ENCODE assay signal across 8 cellular contexts in the genomic region with DNA sequence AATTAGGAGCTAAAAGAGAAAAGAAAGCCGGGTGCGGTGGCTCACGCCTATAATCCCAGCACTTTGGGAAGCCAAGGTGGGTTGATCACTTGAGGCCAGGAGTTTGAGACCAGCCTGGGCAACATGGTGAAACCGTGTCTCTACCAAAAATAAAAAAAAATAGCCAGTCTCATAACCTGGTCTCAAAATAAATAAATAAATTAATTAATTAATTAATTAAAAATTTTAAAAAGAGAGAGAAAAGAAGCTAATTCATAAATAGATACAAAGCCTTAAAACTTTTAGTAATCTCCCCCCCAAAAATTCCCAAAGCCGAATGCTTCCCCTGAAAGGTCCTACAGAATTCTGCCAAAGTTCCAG. TPM values are rescaled to one million over a fixed set of nuclear protein-coding genes. Genes with fewer than 3 reads are reported as not detected.
DNase-seq lines count a peak whose midpoint lies in the region; ATAC-seq, FAIRE-seq and TF ChIP-seq lines count a peak whose summit lies in the region.
"Not testable (repeated sequence)": the region's sequence is repeated elsewhere in the genome, so short reads cannot be mapped to it uniquely, and the experiment has no call there.
"Had no signal": no experiment of that assay in that cellular context is flagged by ENCODE, and none has a peak within 500 bp of the region (broad histone marks: within the 10 kb centered on the region; RNA-seq: fewer than 3 reads in every experiment).

No MANE protein-coding gene starts in this region.

- H3F3A ChIP-seq in smooth muscle cell (ENCODE audit: low read depth) = peaks cover 20% of the 10 kb centered on the region

- in situ Hi-C loops in HepG2 (cut with HindIII; ENCODE audit: extremely low pct_ligation_motif_present, low pct_unique_long_range_greater_than_20kb) = not testable (repeated sequence)

- CTCF ChIA-PET in HCT116 (lab: Charles Lee) = interaction anchor here (1.8 to 4.8 kb wide), 4 partner anchors 8 to 152 kb away, joined by 5 to 31 read pairs (median 8); partner anchors contain the start of gene PIM1
- CTCF ChIA-PET in HepG2 (lab: Yijun Ruan, JAX; ENCODE audit: low intra/inter-chr PET ratio, low total read pairs) = interaction anchor here (1.0 to 2.6 kb wide), 4 partner anchors 44 to 151 kb away, joined by 3 to 41 read pairs (median 6); partner anchors contain the start of gene PIM1

- not testable (repeated sequence) for TF ChIP-seq POLR2A in HCT116 (IDR thresholded peaks at IDR 0.05; ENCODE audit: borderline replicate concordance, extremely low read depth, insufficient read depth, insufficient read length); Peyer's patch (IDR thresholded peaks at IDR 0.05); HepG2 (IDR thresholded peaks at IDR 0.05; ENCODE audit: insufficient read depth in 1 of 2, low read depth in 2 of 2, low read length in 2 of 2)

- not testable (repeated sequence) for H2BK12ac ChIP-seq in neuronal stem cell (ENCODE audit: low read length)

- H3K4me2 ChIP-seq in HCT116 (ENCODE audit: low read length) (peak overlapping the region; percentile 84), astrocyte (ENCODE audit: low read length) (peak overlapping the region; percentile 85), HepG2 (ENCODE audit: low read depth, low read length) (peak overlapping the region; percentile 82)
- not testable (repeated sequence) for H3K4me2 ChIP-seq in neuronal stem cell (ENCODE audit: insufficient read depth, low read length, poor library complexity, severe bottlenecking); smooth muscle cell

- H3K23ac ChIP-seq in neuronal stem cell (ENCODE audit: low read depth, low read length, poor library complexity) = not testable (repeated sequence)

- not testable (repeated sequence) for H3K27me3 Mint-ChIP-seq in astrocyte (ENCODE audit: low read depth, unreplicated experiment); endodermal cell (ENCODE audit: insufficient read depth)

- not testable (repeated sequence) for H3K9me3 ChIP-seq in HCT116 (ENCODE audit: control insufficient read depth in 1 of 2, insufficient read depth in 1 of 2, low read depth in 1 of 2, low read length in 2 of 2); Peyer's patch; astrocyte (ENCODE audit: insufficient read depth, low read depth, low read length); endodermal cell (ENCODE audit: control insufficient read depth, low read length); HepG2 (ENCODE audit: low read length); neuronal stem cell (replicated peaks in 1 of 2; ENCODE audit: control insufficient read depth in 2 of 2, insufficient read depth in 1 of 2, low read depth in 1 of 2, low read length in 2 of 2); smooth muscle cell (replicated peaks; ENCODE audit: low read depth)

- ATAC-seq in HCT116, HepG2: not testable (repeated sequence)

- H3K9me2 ChIP-seq in HCT116 (ENCODE audit: insufficient read depth) = not testable (repeated sequence)

- TF ChIP-seq CTCF in HCT116 (IDR thresholded peaks at IDR 0.05 in 2 of 3, conservative IDR thresholded peaks at IDR 0.05 in 1 of 3; ENCODE audit: borderline replicate concordance in 1 of 3, insufficient read depth in 1 of 3, low read depth in 2 of 3, low read length in 2 of 3); Peyer's patch (IDR thresholded peaks at IDR 0.05); astrocyte (IDR thresholded peaks at IDR 0.05; ENCODE audit: insufficient read depth, low read depth, low read length); endodermal cell (conservative IDR thresholded peaks at IDR 0.05); HepG2 (CRISPR knock-in tag; IDR thresholded peaks at IDR 0.05); smooth muscle cell (IDR thresholded peaks at IDR 0.05; ENCODE audit: borderline replicate concordance, insufficient read depth, poor library complexity, severe bottlenecking): not testable (repeated sequence)

- H3K79me1 ChIP-seq in neuronal stem cell (ENCODE audit: low read depth, low read length) = not testable (repeated sequence)

- RAD21 ChIA-PET in HCT116 (lab: Charles Lee; ENCODE audit: low non-redundant PET in 1 of 2, low total read pairs in 2 of 2, uncharacterized antibody in 2 of 2, unreplicated experiment in 2 of 2) = interaction anchor here in 1 of 2 experiments (1.2 kb wide), 1 partner anchor 112 kb away, joined by 3 read pairs; no protein-coding TSS in a partner anchor

- intact Hi-C loops in HCT116 (cut with micrococcal nuclease) = loop anchor here (1.0 kb wide), 1 partner anchor 113 kb away; no protein-coding TSS in a partner anchor
- intact Hi-C loops in HepG2 (cut with micrococcal nuclease; ENCODE audit: unreplicated experiment) = loop anchor here (1.0 to 5.0 kb wide), 4 partner anchors 45 to 113 kb away; no protein-coding TSS in a partner anchor

- TF ChIP-seq RAD21 in HCT116 (IDR thresholded peaks at IDR 0.05; ENCODE audit: low read depth); HepG2 (CRISPR knock-in tag; IDR thresholded peaks at IDR 0.05): not testable (repeated sequence)

- not testable (repeated sequence) for TF ChIP-seq EP300 in HepG2 (IDR thresholded peaks at IDR 0.05; ENCODE audit: low read depth in 2 of 2, low read length in 2 of 2); HepG2 (CRISPR knock-in tag; IDR thresholded peaks at IDR 0.05; ENCODE audit: borderline replicate concordance)

- not testable (repeated sequence) for H4K91ac ChIP-seq in neuronal stem cell (ENCODE audit: low read depth, low read length, poor library complexity)

- peak overlapping the region; percentile 99 for H3K27ac Mint-ChIP-seq in astrocyte (ENCODE audit: unreplicated experiment)
- H3K27ac Mint-ChIP-seq in endodermal cell = peak overlapping the region; percentile 98

- not testable (repeated sequence) for H4K20me1 ChIP-seq in HCT116 (ENCODE audit: insufficient read depth); astrocyte (ENCODE audit: insufficient read depth, low read length); HepG2 (ENCODE audit: insufficient read depth, low read length); smooth muscle cell (ENCODE audit: low read depth)

- H3K4me3 ChIP-seq in HCT116 (replicated peaks in 1 of 2; ENCODE audit: low read depth in 1 of 2, low read length in 2 of 2) = 0 out of 4 replicates have a peak overlapping the region, but pooled peaks of 1 of the 2 experiments have one; percentile 48
- not testable (repeated sequence) for H3K4me3 ChIP-seq in Peyer's patch; astrocyte (ENCODE audit: insufficient read depth, low read depth, low read length); endodermal cell (ENCODE audit: low read length); HepG2 (replicated peaks in 1 of 3; ENCODE audit: insufficient read depth in 1 of 3, low read depth in 2 of 3, low read length in 3 of 3); neuronal stem cell (ENCODE audit: low read length in 2 of 2); smooth muscle cell

- H3K4me1 ChIP-seq in HCT116 (ENCODE audit: control insufficient read depth in 1 of 2, insufficient read depth in 2 of 2, low read length in 2 of 2) (peaks cover 32 to 59% of the 10 kb centered on the region in 2 experiments), Peyer's patch (peaks cover 0 to 20% (median 3%) of the 10 kb centered on the region in 4 donors), astrocyte (ENCODE audit: insufficient read depth, low read length) (peaks cover 10% of the 10 kb centered on the region), endodermal cell (ENCODE audit: control insufficient read depth, insufficient read depth, low read length) (peaks cover 15% of the 10 kb centered on the region), HepG2 (ENCODE audit: insufficient read depth, low read length) (peaks cover 81% of the 10 kb centered on the region), neuronal stem cell (ENCODE audit: control insufficient read depth in 2 of 2, insufficient read depth in 1 of 2, low read depth in 1 of 2, low read length in 2 of 2) (peaks cover 10 to 15% of the 10 kb centered on the region in 2 donors)
- not testable (repeated sequence) for H3K4me1 ChIP-seq in smooth muscle cell (ENCODE audit: low read depth)

- not testable (repeated sequence) for BruUV-seq in HCT116 (replicated peaks; lab: Mats Ljungman, UMichigan)
- BruUV-seq in HepG2 (replicated peaks; lab: Mats Ljungman, UMichigan) = TSS peak; percentile 65

- not testable (repeated sequence) for H2AK5ac ChIP-seq in neuronal stem cell (ENCODE audit: low read depth, low read length)

- H3K27ac ChIP-seq in HCT116 (ENCODE audit: low read depth, low read length) = peak overlapping the region; percentile 94
- peak overlapping the region; percentile 50 to 87 (median 66) for H3K27ac ChIP-seq in Peyer's patch
- peak overlapping the region; percentile 94 for H3K27ac ChIP-seq in astrocyte (ENCODE audit: low read depth, low read length)
- H3K27ac ChIP-seq in endodermal cell (ENCODE audit: low read depth, low read length); neuronal stem cell (replicated peaks; ENCODE audit: low read length): not testable (repeated sequence)
- peak overlapping the region; percentile 97 for H3K27ac ChIP-seq in HepG2 (ENCODE audit: extremely low read length, insufficient read depth, low read length)
- peak overlapping the region; percentile 96 for H3K27ac ChIP-seq in smooth muscle cell (ENCODE audit: low read depth)

- H3K79me2 ChIP-seq in HCT116 (ENCODE audit: insufficient read depth, low read length); astrocyte (ENCODE audit: insufficient read depth, low read length); HepG2 (ENCODE audit: insufficient read depth, low read length); smooth muscle cell (ENCODE audit: low read depth): not testable (repeated sequence)

- not testable (repeated sequence) for H2BK5ac ChIP-seq in neuronal stem cell (ENCODE audit: low read length)

- H4K8ac ChIP-seq in neuronal stem cell (ENCODE audit: low read depth, low read length) = not testable (repeated sequence)

- not testable (repeated sequence) for H2AFZ ChIP-seq in HCT116 (ENCODE audit: low read depth, low read length, poor library complexity, severe bottlenecking); astrocyte (ENCODE audit: low read depth, low read length); HepG2 (ENCODE audit: low read length); smooth muscle cell (ENCODE audit: low read depth)
- peak overlapping the region; percentile 87 for H2AFZ ChIP-seq in neuronal stem cell (ENCODE audit: low read length)

- H3K27me3 ChIP-seq in HCT116 (ENCODE audit: insufficient read depth, low read length); Peyer's patch; astrocyte (ENCODE audit: insufficient read depth, low read length); endodermal cell (ENCODE audit: control insufficient read depth, insufficient read depth, low read length, poor library complexity, severe bottlenecking); HepG2 (ENCODE audit: control insufficient read depth in 1 of 2, insufficient read depth in 2 of 2, low read length in 2 of 2); neuronal stem cell (ENCODE audit: control insufficient read depth in 3 of 3, insufficient read depth in 3 of 3, low read depth in 1 of 3, low read length in 3 of 3); smooth muscle cell (ENCODE audit: low read depth): not testable (repeated sequence)

- not testable (repeated sequence) for DNase-seq in HCT116 (ENCODE audit: low read depth, low spot score); Peyer's patch; astrocyte (ENCODE audit: low read depth); endodermal cell; HepG2 (ENCODE audit: low spot score); neuronal stem cell (ENCODE audit: low spot score); smooth muscle cell (lab: John Stamatoyannopoulos, UW; ENCODE audit: unreplicated experiment)

- H3K36me3 Mint-ChIP-seq in astrocyte (ENCODE audit: low read depth, unreplicated experiment); endodermal cell (ENCODE audit: low read depth): not testable (repeated sequence)

- H3K4me3 Mint-ChIP-seq in astrocyte (ENCODE audit: unreplicated experiment) = peak overlapping the region; percentile 74
- peak overlapping the region; percentile 41 for H3K4me3 Mint-ChIP-seq in endodermal cell

- FAIRE-seq in astrocyte (lab: Jason Lieb, UNC); HepG2 (lab: Jason Lieb, UNC): not testable (repeated sequence)

- not testable (repeated sequence) for H3K36me3 ChIP-seq in HCT116 (ENCODE audit: control insufficient read depth in 1 of 2, insufficient read depth in 2 of 2, low read length in 2 of 2); Peyer's patch; astrocyte (ENCODE audit: insufficient read depth, low read length); endodermal cell (ENCODE audit: control insufficient read depth, insufficient read depth, low read length); HepG2 (replicated peaks in 1 of 2; ENCODE audit: control insufficient read depth in 1 of 2, insufficient read depth in 2 of 2, low read length in 2 of 2); neuronal stem cell (replicated peaks in 1 of 2; ENCODE audit: control insufficient read depth in 2 of 2, insufficient read depth in 2 of 2, low read length in 2 of 2); smooth muscle cell (ENCODE audit: low read depth)

- H2BK15ac ChIP-seq in neuronal stem cell (ENCODE audit: low read length) = not testable (repeated sequence)

- not testable (repeated sequence) for H2BK120ac ChIP-seq in neuronal stem cell (ENCODE audit: low read depth, low read length)

- not testable (repeated sequence) for H3K4ac ChIP-seq in neuronal stem cell (ENCODE audit: low read length)

- peaks cover 10% of the 10 kb centered on the region for H3K4me1 Mint-ChIP-seq in astrocyte (ENCODE audit: low read depth, unreplicated experiment)
- peaks cover 19% of the 10 kb centered on the region for H3K4me1 Mint-ChIP-seq in endodermal cell

- POLR2A ChIA-PET in HCT116 (lab: Charles Lee) = interaction anchor here (5.2 kb wide), 1 partner anchor 112 kb away, joined by 24 read pairs; the partner anchor contains the start of gene PIM1
- POLR2A ChIA-PET in HepG2 (lab: Yijun Ruan, JAX) = interaction anchor here (0.9 to 8.5 kb wide), 15 partner anchors 8 to 113 kb away, joined by 3 to 119 read pairs (median 9); partner anchors contain the start of gene PIM1

- H3K9ac ChIP-seq in HCT116 (ENCODE audit: low read length) (peak overlapping the region; percentile 70), astrocyte (ENCODE audit: low read length) (peak overlapping the region; percentile 82)
- H3K9ac ChIP-seq in endodermal cell (ENCODE audit: extremely low read depth, low read length, poor library complexity, severe bottlenecking); HepG2 (ENCODE audit: insufficient read depth, low read depth, low read length); neuronal stem cell (ENCODE audit: low read depth, low read length, poor library complexity); smooth muscle cell (ENCODE audit: low read depth): not testable (repeated sequence)

- H3K9me3 Mint-ChIP-seq in astrocyte (ENCODE audit: unreplicated experiment); endodermal cell: not testable (repeated sequence)

- 60 to 77% methylated on average over 1 to 5 of the region's 5 CpGs for WGBS in endodermal cell (ENCODE audit: insufficient coverage in 1 of 2, insufficient read length in 1 of 2), 2 experiments
- 61% methylated on average over 5 of the region's 5 CpGs for WGBS in HepG2 (ENCODE audit: low lambda C conversion rate)
- WGBS in neuronal stem cell (ENCODE audit: extremely low coverage in 2 of 2, insufficient read length in 2 of 2, insufficient replicate concordance in 1 of 2), 2 donors = no CpG with 5 or more reads among the region's 5 CpGs
- WGBS in smooth muscle cell (ENCODE audit: low lambda C conversion rate) = 85% methylated on average over 5 of the region's 5 CpGs

- not testable (repeated sequence) for H3K14ac ChIP-seq in neuronal stem cell (ENCODE audit: low read length)

- not testable (repeated sequence) for H3K18ac ChIP-seq in neuronal stem cell (ENCODE audit: low read length)

RNA-seq across cellular contexts. Expression of gene FGD2, which starts 53.5 kb away (rescaled TPM):
- total RNA-seq in HCT116 (2021; ENCODE audit: unreplicated experiment) (0.10 TPM), Peyer's patch (100 to 1,000 TPM in 1 of 4 donors, 10 to 100 TPM in 2, 1 to 10 TPM in 1; 2.5 to 292 (median 34.9) TPM), astrocyte (not detected in 2 replicates), endodermal cell (not detected), HepG2 (2016; rRNA removed; fragmentation: Illumina TruSeq; extraction: Trizol) (not detected in 2 replicates), smooth muscle cell (not detected in 2 replicates)
- 0.22 and 0.41 TPM in 2 replicates for polyA plus RNA-seq in HCT116 (2012)
- not detected for polyA plus RNA-seq in endodermal cell (2013, experiment 1 of 2)
- not detected for polyA plus RNA-seq in endodermal cell (2013, experiment 2 of 2)
- not detected in 2 replicates for total RNA-seq in HepG2 (2016; cell fraction: cytosol; rRNA removed; fragmentation: Illumina TruSeq; extraction: Trizol; ENCODE audit: low read depth)
- not detected in 2 replicates for total RNA-seq in HepG2 (2016; cell fraction: insoluble cytoplasmic fraction; rRNA removed; fragmentation: Illumina TruSeq; extraction: Trizol)
- not detected in 2 replicates for total RNA-seq in HepG2 (2016; cell fraction: membrane; rRNA removed; fragmentation: Illumina TruSeq; extraction: Trizol)
- not detected in 2 replicates for total RNA-seq in HepG2 (2016; cell fraction: nucleus; rRNA removed; fragmentation: Illumina TruSeq; extraction: Trizol)
- polyA plus RNA-seq in HepG2 (2011; rRNA removed) (0.03 TPM in 1 of 2 replicates, not detected in the other), smooth muscle cell (not detected in 2 replicates)
- polyA plus RNA-seq in HepG2 (2011; cell fraction: cytosol; rRNA removed) = not detected in 2 replicates
- 0.13 and 0.17 TPM in 2 replicates for polyA plus RNA-seq in HepG2 (2011; cell fraction: nucleus; rRNA removed)
- not detected in 2 replicates for polyA plus RNA-seq in HepG2 (2012)
- not detected in 2 replicates for polyA plus RNA-seq in HepG2 (2016; cell fraction: cytosol; fragmentation: Illumina TruSeq; extraction: Trizol; ENCODE audit: low read depth)
- not detected in 2 replicates for polyA plus RNA-seq in HepG2 (2016; cell fraction: insoluble cytoplasmic fraction; fragmentation: Illumina TruSeq; extraction: Trizol; ENCODE audit: low read depth)
- not detected in 2 replicates for polyA plus RNA-seq in HepG2 (2016; cell fraction: membrane; fragmentation: Illumina TruSeq; extraction: Trizol; ENCODE audit: low read depth)
- not detected in 2 replicates for polyA plus RNA-seq in HepG2 (2016; cell fraction: nucleus; fragmentation: Illumina TruSeq; extraction: Trizol; ENCODE audit: insufficient read depth, low read depth)
- not detected in 2 replicates for polyA minus RNA-seq in HepG2 (2011; rRNA and poly(A)+ RNA removed; ENCODE audit: low replicate concordance)
- not detected in 2 replicates for polyA minus RNA-seq in HepG2 (2011; cell fraction: cytosol; rRNA and poly(A)+ RNA removed)
- polyA minus RNA-seq in HepG2 (2011; cell fraction: nucleus; rRNA and poly(A)+ RNA removed) = 0.25 TPM in 1 of 2 replicates, not detected in the other
- 0.04 TPM for polyA plus RNA-seq in neuronal stem cell (2013, experiment 1 of 2)
- 0.03 TPM for polyA plus RNA-seq in neuronal stem cell (2013, experiment 2 of 2)
- total RNA-seq: RPMI7951 had no signal
